In the genomic region with DNA sequence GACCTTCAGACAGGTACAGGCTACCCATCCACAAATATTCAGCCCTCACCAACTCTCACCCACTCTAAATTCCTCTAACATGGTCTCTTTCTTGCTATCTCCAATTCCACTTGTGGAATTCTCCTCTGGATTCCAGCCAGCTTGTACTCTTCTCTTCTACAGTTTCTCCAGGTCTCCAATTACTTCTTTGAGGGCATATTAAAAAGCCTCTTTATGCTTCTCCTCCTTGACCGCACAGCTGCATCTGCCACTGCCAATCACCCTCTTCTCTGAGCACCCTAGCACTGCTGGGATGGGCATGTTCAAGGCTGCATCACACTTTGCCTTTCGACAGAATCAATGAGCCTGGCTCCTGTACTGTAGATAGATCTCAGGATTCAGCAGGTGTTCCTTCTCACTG, we compare ENCODE assay signal across 20 cellular contexts.
DNase-seq lines count a peak whose midpoint lies in the region; ATAC-seq and TF ChIP-seq lines count a peak whose summit lies in the region.
"Had no signal": no experiment of that assay in that cellular context is flagged by ENCODE, and none has a peak within 500 bp of the region (broad histone marks: within the 10 kb centered on the region; RNA-seq: fewer than 3 reads in every experiment).

No MANE protein-coding gene starts in this region.

- no peaks in the 10 kb centered on the region for H3K27me3 ChIP-seq in SK-N-SH (ENCODE audit: insufficient read depth)
- no peaks in the 10 kb centered on the region for H3K27me3 ChIP-seq in tibial artery
- no peaks in the 10 kb centered on the region for H3K27me3 ChIP-seq in CD8-positive, alpha-beta T cell (ENCODE audit: insufficient read depth, low read length)
- H3K27me3 ChIP-seq: colonic mucosa had no signal

- H3K9me3 Mint-ChIP-seq in nephron = peaks cover 5% of the 10 kb centered on the region
- H3K9me3 Mint-ChIP-seq in CD8-positive, alpha-beta T cell = no peaks in the 10 kb centered on the region

- H3K4me3 Mint-ChIP-seq in nephron = peak overlapping the region in 2 of 3 experiments; percentile 10 to 59
- H3K4me3 Mint-ChIP-seq in CD8-positive, alpha-beta T cell = no peak overlapping the region
- H3K4me3 Mint-ChIP-seq: B cell had no signal

- peak; percentile 45; the same call in 2 of the 3 replicates for ATAC-seq in SK-N-SH treated with all-trans-retinoic acid at 6 μM for 48 hours
- no peak for ATAC-seq in HG02852 (IDR thresholded peaks at IDR 0.05; ENCODE audit: unreplicated experiment)
- no peak for ATAC-seq in CD8-positive, alpha-beta T cell

- DNase-seq in SK-N-SH = no peak
- DNase-seq in caudate nucleus (lab: John Stamatoyannopoulos, UW) = peak in 2 of 61 donors; percentile 19 to 25
- no peak for DNase-seq in tibial artery
- no peak for DNase-seq in CD8-positive, alpha-beta T cell
- no peak for DNase-seq in 8988T
- DNase-seq: activated CD8-positive, alpha-beta memory T cell treated with anti-CD3 and anti-CD28 coated beads for 24 hours; activated naive CD4-positive, alpha-beta T cell treated with anti-CD3 and anti-CD28 coated beads, Interleukin-2, amount 50 U/mL, for 16 hours; activated T-cell treated with anti-CD3 and anti-CD28 coated beads, Interleukin-2, amount 50 U/mL, for 48 hours; colonic mucosa; COR-L47; NCI-H1930; NCI-H510A; stimulated activated CD4-positive, alpha-beta T cell treated with anti-CD3 and anti-CD28 coated beads, Interleukin-2, amount 100 ng/mL, for 24 hours; stimulated activated naive CD4-positive, alpha-beta T cell; trophoblast cell had no signal

- no peak for TF ChIP-seq RAD21 in SK-N-SH (IDR thresholded peaks at IDR 0.05; ENCODE audit: low read length)

- H3K9ac ChIP-seq in SK-N-SH = no peak overlapping the region

- WGBS in SK-N-SH (ENCODE audit: low lambda C conversion rate) = 92% methylated on average over 2 of the region's 2 CpGs

- intact Hi-C loops in tibial artery (cut with DNase I; ENCODE audit: low total_unique reads) = no loop called here
- intact Hi-C loops in CD8-positive, alpha-beta T cell (cut with DNase I, micrococcal nuclease) = loop anchor here in 1 of 2 experiments (5.0 kb wide), 1 partner anchor 1545 kb away; no protein-coding TSS in a partner anchor

- H3F3A ChIP-seq in SK-N-SH (replicated peaks; ENCODE audit: insufficient read depth) = no peaks in the 10 kb centered on the region

- H3K27ac Mint-ChIP-seq in nephron = peak overlapping the region; percentile 86 to 92 (median 91)
- no peak overlapping the region for H3K27ac Mint-ChIP-seq in CD8-positive, alpha-beta T cell
- H3K27ac Mint-ChIP-seq: B cell had no signal

- no peak overlapping the region for H3K27ac ChIP-seq in SK-N-SH (ENCODE audit: low read depth in 2 of 2, low read length in 1 of 2)
- peak overlapping the region; percentile 99 for H3K27ac ChIP-seq in caudate nucleus (ENCODE audit: low read depth, low read length)
- peak overlapping the region; percentile 63 to 79 for H3K27ac ChIP-seq in tibial artery
- no peak overlapping the region for H3K27ac ChIP-seq in CD8-positive, alpha-beta T cell (ENCODE audit: low read depth, low read length)
- H3K27ac ChIP-seq: colonic mucosa, SK-N-MC had no signal

- H3K36me3 Mint-ChIP-seq in nephron (ENCODE audit: low read depth) = no peaks in the 10 kb centered on the region
- no peaks in the 10 kb centered on the region for H3K36me3 Mint-ChIP-seq in CD8-positive, alpha-beta T cell

- no peaks in the 10 kb centered on the region for H3K9me2 ChIP-seq in SK-N-SH

- H4K20me1 ChIP-seq in SK-N-SH (ENCODE audit: insufficient read depth) = no peaks in the 10 kb centered on the region

- H3K79me2 ChIP-seq in SK-N-SH (ENCODE audit: insufficient read depth) = no peaks in the 10 kb centered on the region

- no peaks in the 10 kb centered on the region for H3K27me3 Mint-ChIP-seq in nephron (ENCODE audit: low read depth)
- H3K27me3 Mint-ChIP-seq in CD8-positive, alpha-beta T cell (ENCODE audit: low read depth) = no peaks in the 10 kb centered on the region

- H3K36me3 ChIP-seq in SK-N-SH (replicated peaks in 1 of 2; ENCODE audit: control insufficient read depth in 1 of 2, insufficient read depth in 2 of 2, low read length in 1 of 2) (no peaks in the 10 kb centered on the region), tibial artery (no peaks in the 10 kb centered on the region)
- no peaks in the 10 kb centered on the region for H3K36me3 ChIP-seq in CD8-positive, alpha-beta T cell (ENCODE audit: insufficient read depth, low read length)
- H3K36me3 ChIP-seq: colonic mucosa had no signal

- TF ChIP-seq CTCF in SK-N-SH (IDR thresholded peaks at IDR 0.05) (no peak), nephron (IDR thresholded peaks at IDR 0.05; ENCODE audit: unreplicated experiment in 3 of 3) (no peak), tibial artery (IDR thresholded peaks at IDR 0.05) (no peak)
- no peak for TF ChIP-seq CTCF in CD8-positive, alpha-beta T cell (IDR thresholded peaks at IDR 0.05)

- no peak for TF ChIP-seq EP300 in SK-N-SH (IDR thresholded peaks at IDR 0.05; ENCODE audit: borderline replicate concordance in 1 of 2, low read depth in 1 of 2, low read length in 1 of 2)

- peaks cover 73% of the 10 kb centered on the region for H3K4me1 Mint-ChIP-seq in nephron
- H3K4me1 Mint-ChIP-seq in CD8-positive, alpha-beta T cell (ENCODE audit: low read depth) = no peaks in the 10 kb centered on the region

- H3K4me1 ChIP-seq in SK-N-SH (ENCODE audit: control insufficient read depth in 1 of 2, insufficient read depth in 2 of 2, low read depth in 1 of 2, low read length in 1 of 2) = peaks cover 0 to 6% of the 10 kb centered on the region in 2 experiments; a peak in 2 of 4 replicates
- peaks cover 0 to 33% (median 26%) of the 10 kb centered on the region in 4 donors for H3K4me1 ChIP-seq in tibial artery
- no peaks in the 10 kb centered on the region for H3K4me1 ChIP-seq in CD8-positive, alpha-beta T cell (ENCODE audit: insufficient read depth, low read length)
- H3K4me1 ChIP-seq: colonic mucosa had no signal

- H2AFZ ChIP-seq in SK-N-SH (ENCODE audit: low read depth) = no peak overlapping the region

- POLR2A ChIA-PET in SK-N-SH (lab: Yijun Ruan, JAX) = no interaction called here
- POLR2A ChIA-PET in CD8-positive, alpha-beta T cell (lab: Charles Lee) = no interaction called here

- H3K4me2 ChIP-seq in SK-N-SH = no peak overlapping the region

- H3K4me3 ChIP-seq in SK-N-SH (ENCODE audit: low read depth in 2 of 2, low read length in 1 of 2) (no peak overlapping the region), tibial artery (no peak overlapping the region)
- no peak overlapping the region for H3K4me3 ChIP-seq in CD8-positive, alpha-beta T cell (ENCODE audit: low read depth, low read length)
- H3K4me3 ChIP-seq: colonic mucosa, SK-N-MC had no signal

- CTCF ChIA-PET in SK-N-SH (lab: Yijun Ruan, JAX) = interaction anchor here (0.7 to 3.1 kb wide), 5 partner anchors 12 to 111 kb away, joined by 3 to 12 read pairs (median 4); no protein-coding TSS in a partner anchor
- CTCF ChIA-PET in CD8-positive, alpha-beta T cell (lab: Charles Lee) = interaction anchor here (1.0 to 1.2 kb wide), 2 partner anchors 20 to 229 kb away, joined by 3 read pairs; no protein-coding TSS in a partner anchor

- H3K9me3 ChIP-seq in SK-N-SH (no peaks in the 10 kb centered on the region), tibial artery (no peaks in the 10 kb centered on the region)
- no peaks in the 10 kb centered on the region for H3K9me3 ChIP-seq in CD8-positive, alpha-beta T cell (ENCODE audit: low read length)
- H3K9me3 ChIP-seq: colonic mucosa had no signal

TF ChIP-seq in SK-N-SH treated with all-trans-retinoic acid at 6 μM for 48 hours, 23 proteins besides CTCF, POLR2A, EP300 and RAD21:
- TF ChIP-seq ARNTL (CRISPR knock-in tag; IDR thresholded peaks at IDR 0.05; ENCODE audit: borderline replicate concordance, low read depth) = no peak
- TF ChIP-seq TOX (CRISPR knock-in tag; IDR thresholded peaks at IDR 0.05; ENCODE audit: borderline replicate concordance) = no peak
- TF ChIP-seq ZNF70 (CRISPR knock-in tag; IDR thresholded peaks at IDR 0.05) = no peak
- TF ChIP-seq, protein P1, sequence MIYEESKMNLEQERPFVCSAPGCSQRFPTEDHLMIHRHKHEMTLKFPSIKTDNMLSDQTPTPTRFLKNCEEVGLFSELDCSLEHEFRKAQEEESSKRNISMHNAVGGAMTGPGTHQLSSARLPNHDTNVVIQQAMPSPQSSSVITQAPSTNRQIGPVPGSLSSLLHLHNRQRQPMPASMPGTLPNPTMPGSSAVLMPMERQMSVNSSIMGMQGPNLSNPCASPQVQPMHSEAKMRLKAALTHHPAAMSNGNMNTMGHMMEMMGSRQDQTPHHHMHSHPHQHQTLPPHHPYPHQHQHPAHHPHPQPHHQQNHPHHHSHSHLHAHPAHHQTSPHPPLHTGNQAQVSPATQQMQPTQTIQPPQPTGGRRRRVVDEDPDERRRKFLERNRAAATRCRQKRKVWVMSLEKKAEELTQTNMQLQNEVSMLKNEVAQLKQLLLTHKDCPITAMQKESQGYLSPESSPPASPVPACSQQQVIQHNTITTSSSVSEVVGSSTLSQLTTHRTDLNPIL (CRISPR knock-in tag; IDR thresholded peaks at IDR 0.05; ENCODE audit: low read depth) = no peak

TF ChIP-seq in SK-N-SH, 30 proteins besides CTCF, POLR2A, EP300 and RAD21 (continues in another document):
- TF ChIP-seq, protein P2, sequence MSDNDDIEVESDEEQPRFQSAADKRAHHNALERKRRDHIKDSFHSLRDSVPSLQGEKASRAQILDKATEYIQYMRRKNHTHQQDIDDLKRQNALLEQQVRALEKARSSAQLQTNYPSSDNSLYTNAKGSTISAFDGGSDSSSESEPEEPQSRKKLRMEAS (IDR thresholded peaks at IDR 0.05; ENCODE audit: low read depth) = no peak
- TF ChIP-seq RXRA (IDR thresholded peaks at IDR 0.05; ENCODE audit: borderline replicate concordance, low read depth) = no peak
- TF ChIP-seq MXI1 (IDR thresholded peaks at IDR 0.05; ENCODE audit: low read depth, low read length) = no peak
- TF ChIP-seq SIN3A (IDR thresholded peaks at IDR 0.05; ENCODE audit: borderline replicate concordance, low read depth, low read length) = no peak
- TF ChIP-seq GATA2 (CRISPR knock-in tag; IDR thresholded peaks at IDR 0.05) = no peak
- TF ChIP-seq NFIC (IDR thresholded peaks at IDR 0.05; ENCODE audit: borderline replicate concordance) = no peak
- no peak for TF ChIP-seq FOXM1 (IDR thresholded peaks at IDR 0.05; ENCODE audit: low read depth)
- no peak for TF ChIP-seq FOSL2 (IDR thresholded peaks at IDR 0.05; ENCODE audit: borderline replicate concordance, low read depth)
- TF ChIP-seq JUND (IDR thresholded peaks at IDR 0.05) = no peak

Comparison
In these comparisons a context has a peak if more than half of its experiments do, and no peak if none do; other contexts are left out.
1. H3K27ac ChIP-seq: peak in caudate nucleus (single experiment) and tibial artery (2 of 2); none in SK-N-SH (0 of 2) and CD8-positive, alpha-beta T cell (single experiment).